Comparison of ENCODE assay signal across 1 cellular context in the genomic region with DNA sequence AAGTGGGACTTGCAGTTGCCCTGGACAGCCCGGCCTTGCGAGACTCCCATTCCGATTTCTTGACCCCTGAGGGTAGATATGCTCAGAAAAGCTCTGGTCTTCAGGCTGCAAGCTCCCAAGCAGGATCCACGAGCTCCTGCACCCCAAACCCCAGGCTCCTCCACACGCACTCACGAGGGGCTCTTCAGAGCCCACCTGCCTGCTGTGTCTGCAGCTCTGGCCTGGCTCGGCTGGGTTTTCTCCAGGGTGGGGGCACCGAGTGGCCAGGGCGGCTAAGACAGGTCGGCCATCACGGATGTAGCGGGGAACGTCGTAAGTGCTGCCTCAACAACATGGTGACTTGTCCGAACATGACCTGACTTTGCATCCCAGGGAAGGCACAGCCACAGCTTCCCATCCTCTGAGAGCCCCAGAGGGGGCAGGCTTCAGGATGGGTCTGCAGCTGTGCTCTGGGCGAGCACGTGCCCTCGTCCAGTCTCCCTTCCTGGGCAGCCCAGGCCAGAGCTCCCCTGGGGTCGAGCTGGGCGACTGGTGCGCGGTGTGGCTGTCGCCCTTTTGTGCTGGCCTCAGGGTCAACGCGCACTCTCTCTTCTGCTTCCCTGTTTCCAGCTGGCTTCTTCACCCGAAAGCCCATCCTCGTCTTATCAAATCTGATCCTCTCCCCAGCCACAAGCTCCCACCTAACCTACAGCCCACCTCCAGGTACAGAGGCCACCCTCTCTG.
TF ChIP-seq lines count a peak whose summit lies in the region.

No MANE protein-coding gene starts in this region.

TF ChIP-seq in neural cell, 6 proteins besides CTCF, POLR2A, EP300 and RAD21 (continued from another document):
- no peak for TF ChIP-seq EZH2 (IDR thresholded peaks at IDR 0.05; ENCODE audit: borderline replicate concordance, insufficient read depth, low read length, poor library complexity, severe bottlenecking)
